12 cellular contexts compared by ENCODE assay signal in genomic region chr5:151233576-151234202, GRCh38. TPM values are rescaled to one million over a fixed set of nuclear protein-coding genes. Genes with fewer than 3 reads are reported as not detected.
A peak's percentile ranks its signal among the peaks of the same experiment; 100 is the strongest.
DNase-seq lines count a peak whose midpoint lies in the region; ATAC-seq and TF ChIP-seq lines count a peak whose summit lies in the region.
"Had no signal": no experiment of that assay in that cellular context is flagged by ENCODE, and none has a peak within 500 bp of the region (broad histone marks: within the 10 kb centered on the region; RNA-seq: fewer than 3 reads in every experiment).

No MANE protein-coding gene starts in this region.

- H3K23ac ChIP-seq in mesendoderm (ENCODE audit: low read length) = no peak overlapping the region

- DNase-seq in GM19238 (ENCODE audit: insufficient read length, low spot score) (peak; percentile 57), mesendoderm (no peak), WTC11 (ENCODE audit: low spot score) (no peak), AG08396 (ENCODE audit: low spot score) (no peak)
- no peak for DNase-seq in activated T-helper 2 cell treated with anti-CD3 and anti-CD28 coated beads, Interferon-gamma antibody, Interleukin-2, Interleukin-4, amounts not matched to agents 10 μg/mL and 5 μg/mL and 100 μg/mL, durations not matched to agents 14 hours and 24 hours and 36 hours (ENCODE audit: low spot score)
- DNase-seq: activated CD4-positive, alpha-beta memory T cell treated with anti-CD3 and anti-CD28 coated beads for 36 hours; H9; mesenchymal stem cell; tibial artery had no signal

- no peak overlapping the region for H3K18ac ChIP-seq in mesendoderm (ENCODE audit: low read length)

- H3K27me3 Mint-ChIP-seq in WTC11 (ENCODE audit: low read depth) = no peaks in the 10 kb centered on the region
- peaks cover 3% of the 10 kb centered on the region for H3K27me3 Mint-ChIP-seq in activated T-helper 2 cell treated with anti-CD3 and anti-CD28 coated beads, Interferon-gamma antibody, Interleukin-2, Interleukin-4, amounts not matched to agents 10 μg/mL and 5 μg/mL and 100 μg/mL, durations not matched to agents 14 hours and 24 hours and 36 hours (ENCODE audit: low read depth)
- H3K27me3 Mint-ChIP-seq: activated CD4-positive, alpha-beta memory T cell treated with anti-CD3 and anti-CD28 coated beads for 36 hours had no signal

- no peak overlapping the region for H4K5ac ChIP-seq in mesendoderm (ENCODE audit: low read length)

- H3K27me3 ChIP-seq in DOHH2 (ENCODE audit: control insufficient read depth, low read length) = no peaks in the 10 kb centered on the region
- no peaks in the 10 kb centered on the region for H3K27me3 ChIP-seq in OCI-LY1 (ENCODE audit: insufficient read depth, low read length)
- H3K27me3 ChIP-seq in mesendoderm (ENCODE audit: insufficient read depth, low read length, poor library complexity) = no peaks in the 10 kb centered on the region
- H3K27me3 ChIP-seq: tibial artery had no signal

- H3K9me3 ChIP-seq in DOHH2 (ENCODE audit: control insufficient read depth, insufficient read depth, low read length) (no peaks in the 10 kb centered on the region), OCI-LY1 (ENCODE audit: low read length) (no peaks in the 10 kb centered on the region)
- H3K9me3 ChIP-seq: tibial artery had no signal

- WGBS in mesendoderm (ENCODE audit: extremely low coverage, insufficient coverage, low lambda C conversion rate) = no CpG with 5 or more reads among the region's 9 CpGs

- H3F3A ChIP-seq in DOHH2 (ENCODE audit: control insufficient read depth, insufficient read depth) = peaks cover 13% of the 10 kb centered on the region
- H3F3A ChIP-seq in OCI-LY1 (ENCODE audit: insufficient read depth, low read length) = no peaks in the 10 kb centered on the region; the same call in 1 of the 2 replicates

- POLR2A ChIA-PET in WTC11 (lab: Charles Lee) = no interaction called here

- ATAC-seq in HG02870 (IDR thresholded peaks at IDR 0.05; ENCODE audit: unreplicated experiment) (peak; percentile 46), WTC11 (no peak)

- no peak overlapping the region for H3K56ac ChIP-seq in mesendoderm (ENCODE audit: low read length)

- no peaks in the 10 kb centered on the region for H3K9me2 ChIP-seq in DOHH2 (replicated peaks; ENCODE audit: control insufficient read depth, low read length)
- H3K9me2 ChIP-seq in OCI-LY1 (ENCODE audit: low read depth, low read length) = no peaks in the 10 kb centered on the region

- H3K36me3 ChIP-seq in DOHH2 (ENCODE audit: control insufficient read depth, low read length) (peaks cover 4% of the 10 kb centered on the region; the same call in 1 of the 2 replicates), OCI-LY1 (ENCODE audit: insufficient read depth, low read length) (no peaks in the 10 kb centered on the region), mesendoderm (ENCODE audit: control insufficient read depth, insufficient read depth, low read length) (no peaks in the 10 kb centered on the region)
- H3K36me3 ChIP-seq: tibial artery had no signal

- H3K27ac ChIP-seq in DOHH2 (ENCODE audit: low read depth, low read length) (peak overlapping the region; percentile 45), OCI-LY1 (ENCODE audit: low read depth, low read length, poor library complexity, severe bottlenecking) (peak overlapping the region; percentile 95), mesendoderm (ENCODE audit: low read depth, low read length) (no peak overlapping the region)

- no peak overlapping the region for H2BK15ac ChIP-seq in mesendoderm (replicated peaks; ENCODE audit: low read depth)

- H3K4me3 ChIP-seq in DOHH2 (ENCODE audit: low read length) (peak overlapping the region; percentile 47), OCI-LY1 (ENCODE audit: low read depth, low read length, poor library complexity, severe bottlenecking) (peak overlapping the region; percentile 37), mesendoderm (ENCODE audit: low read length) (no peak overlapping the region)
- H3K4me3 ChIP-seq: tibial artery had no signal

- intact Hi-C loops in activated T-helper 2 cell treated with anti-CD3 and anti-CD28 coated beads, Interferon-gamma antibody, Interleukin-2, Interleukin-4, amounts not matched to agents 10 μg/mL and 5 μg/mL and 100 μg/mL, durations not matched to agents 14 hours and 24 hours and 36 hours (cut with micrococcal nuclease) = no loop called here

- no peak overlapping the region for H3K4me3 Mint-ChIP-seq in WTC11
- H3K4me3 Mint-ChIP-seq in activated T-helper 2 cell treated with anti-CD3 and anti-CD28 coated beads, Interferon-gamma antibody, Interleukin-2, Interleukin-4, amounts not matched to agents 10 μg/mL and 5 μg/mL and 100 μg/mL, durations not matched to agents 14 hours and 24 hours and 36 hours (ENCODE audit: low read depth) = no peak overlapping the region
- H3K4me3 Mint-ChIP-seq: activated CD4-positive, alpha-beta memory T cell treated with anti-CD3 and anti-CD28 coated beads for 36 hours; H9 had no signal

- TF ChIP-seq CTCF in DOHH2 (IDR thresholded peaks at IDR 0.05; ENCODE audit: low read depth, low read length, poor library complexity, severe bottlenecking) = no peak
- TF ChIP-seq CTCF in OCI-LY1 (IDR thresholded peaks at IDR 0.05; ENCODE audit: low read length) = no peak
- no peak for TF ChIP-seq CTCF in WTC11 (IDR thresholded peaks at IDR 0.05)

- CTCF ChIA-PET in WTC11 (lab: Charles Lee) = interaction anchor here (1.3 to 1.9 kb wide), 2 partner anchors 9 to 107 kb away, joined by 4 to 11 read pairs; partner anchors contain the start of gene CCDC69

- H3K4me2 ChIP-seq in DOHH2 (ENCODE audit: low read length) = peak overlapping the region; percentile 60
- peak overlapping the region; percentile 61 for H3K4me2 ChIP-seq in OCI-LY1 (ENCODE audit: low read length)
- no peak overlapping the region for H3K4me2 ChIP-seq in mesendoderm (ENCODE audit: low read length)

- peaks cover 12% of the 10 kb centered on the region for H3K4me1 Mint-ChIP-seq in WTC11
- peaks cover 9% of the 10 kb centered on the region for H3K4me1 Mint-ChIP-seq in activated T-helper 2 cell treated with anti-CD3 and anti-CD28 coated beads, Interferon-gamma antibody, Interleukin-2, Interleukin-4, amounts not matched to agents 10 μg/mL and 5 μg/mL and 100 μg/mL, durations not matched to agents 14 hours and 24 hours and 36 hours (ENCODE audit: low read depth)

- H3K79me1 ChIP-seq in mesendoderm (ENCODE audit: low read length) = no peaks in the 10 kb centered on the region

- no peak overlapping the region for H4K8ac ChIP-seq in mesendoderm (ENCODE audit: low read depth, low read length)

- H2AK5ac ChIP-seq in mesendoderm (ENCODE audit: low read length) = no peak overlapping the region

- H3K79me2 ChIP-seq in DOHH2 (ENCODE audit: control insufficient read depth, low read length) (no peaks in the 10 kb centered on the region), OCI-LY1 (ENCODE audit: insufficient read depth, low read length) (no peaks in the 10 kb centered on the region), mesendoderm (ENCODE audit: control insufficient read depth, insufficient read depth, low read length) (no peaks in the 10 kb centered on the region)

- H3K9me3 Mint-ChIP-seq in WTC11 = no peaks in the 10 kb centered on the region
- H3K9me3 Mint-ChIP-seq in activated T-helper 2 cell treated with anti-CD3 and anti-CD28 coated beads, Interferon-gamma antibody, Interleukin-2, Interleukin-4, amounts not matched to agents 10 μg/mL and 5 μg/mL and 100 μg/mL, durations not matched to agents 14 hours and 24 hours and 36 hours = no peaks in the 10 kb centered on the region
- H3K9me3 Mint-ChIP-seq: activated CD4-positive, alpha-beta memory T cell treated with anti-CD3 and anti-CD28 coated beads for 36 hours; H9 had no signal

- no peak overlapping the region for H3K4ac ChIP-seq in mesendoderm (ENCODE audit: low read depth, low read length)

- peak overlapping the region; percentile 70 for H3K9ac ChIP-seq in OCI-LY1 (ENCODE audit: low read length)
- H3K9ac ChIP-seq in mesendoderm (ENCODE audit: low read length) = no peak overlapping the region

- H2AFZ ChIP-seq in OCI-LY1 (ENCODE audit: low read length) = no peak overlapping the region

- H2BK5ac ChIP-seq in mesendoderm (ENCODE audit: low read length) = no peak overlapping the region

- H3K27ac Mint-ChIP-seq in WTC11 = no peak overlapping the region
- no peak overlapping the region for H3K27ac Mint-ChIP-seq in activated T-helper 2 cell treated with anti-CD3 and anti-CD28 coated beads, Interferon-gamma antibody, Interleukin-2, Interleukin-4, amounts not matched to agents 10 μg/mL and 5 μg/mL and 100 μg/mL, durations not matched to agents 14 hours and 24 hours and 36 hours
- H3K27ac Mint-ChIP-seq: activated CD4-positive, alpha-beta memory T cell treated with anti-CD3 and anti-CD28 coated beads for 36 hours; H9 had no signal

- H2BK120ac ChIP-seq in mesendoderm (ENCODE audit: low read depth, low read length) = no peak overlapping the region

- H4K20me1 ChIP-seq in DOHH2 (ENCODE audit: control insufficient read depth, insufficient read depth, low read depth, low read length) (no peaks in the 10 kb centered on the region), OCI-LY1 (ENCODE audit: insufficient read depth, low read length) (no peaks in the 10 kb centered on the region)

- H3K36me3 Mint-ChIP-seq in WTC11 = no peaks in the 10 kb centered on the region
- H3K36me3 Mint-ChIP-seq in activated T-helper 2 cell treated with anti-CD3 and anti-CD28 coated beads, Interferon-gamma antibody, Interleukin-2, Interleukin-4, amounts not matched to agents 10 μg/mL and 5 μg/mL and 100 μg/mL, durations not matched to agents 14 hours and 24 hours and 36 hours (ENCODE audit: low read depth) = no peaks in the 10 kb centered on the region
- H3K36me3 Mint-ChIP-seq: activated CD4-positive, alpha-beta memory T cell treated with anti-CD3 and anti-CD28 coated beads for 36 hours had no signal

- H3K4me1 ChIP-seq in DOHH2 (ENCODE audit: control insufficient read depth, low read length) = peaks cover 58% of the 10 kb centered on the region
- H3K4me1 ChIP-seq in OCI-LY1 (ENCODE audit: insufficient read depth, low read length, severe bottlenecking) = peaks cover 61% of the 10 kb centered on the region
- no peaks in the 10 kb centered on the region for H3K4me1 ChIP-seq in mesendoderm (ENCODE audit: control insufficient read depth, low read depth, low read length)

RNA-seq across cellular contexts. Expression of gene CCDC69, which starts 9.8 kb away (rescaled TPM):
- polyA plus RNA-seq in mesendoderm (2013, experiment 1 of 2) = 6.4 TPM
- 6.3 TPM for polyA plus RNA-seq in mesendoderm (2013, experiment 2 of 2)
- total RNA-seq in WTC11 (2021) = 8.2 to 12.4 TPM (median 8.6 TPM) in 3 replicates
- 29.8 and 31.4 TPM in 2 replicates for total RNA-seq in activated T-helper 2 cell treated with anti-CD3 and anti-CD28 coated beads, Interferon-gamma antibody, Interleukin-2, Interleukin-4, amounts not matched to agents 10 μg/mL and 5 μg/mL and 100 μg/mL, durations not matched to agents 14 hours and 24 hours and 36 hours

RNA-seq across cellular contexts. Expression of gene GM2A, which starts 19.3 kb away (rescaled TPM):
- 18.3 TPM for polyA plus RNA-seq in mesendoderm (2013, experiment 1 of 2)
- polyA plus RNA-seq in mesendoderm (2013, experiment 2 of 2) = 17.9 TPM
- total RNA-seq in WTC11 (2021) = 33.1 to 36.2 TPM (median 33.2 TPM) in 3 replicates
- total RNA-seq in activated T-helper 2 cell treated with anti-CD3 and anti-CD28 coated beads, Interferon-gamma antibody, Interleukin-2, Interleukin-4, amounts not matched to agents 10 μg/mL and 5 μg/mL and 100 μg/mL, durations not matched to agents 14 hours and 24 hours and 36 hours = 20.4 and 20.9 TPM in 2 replicates
